In the genomic region with DNA sequence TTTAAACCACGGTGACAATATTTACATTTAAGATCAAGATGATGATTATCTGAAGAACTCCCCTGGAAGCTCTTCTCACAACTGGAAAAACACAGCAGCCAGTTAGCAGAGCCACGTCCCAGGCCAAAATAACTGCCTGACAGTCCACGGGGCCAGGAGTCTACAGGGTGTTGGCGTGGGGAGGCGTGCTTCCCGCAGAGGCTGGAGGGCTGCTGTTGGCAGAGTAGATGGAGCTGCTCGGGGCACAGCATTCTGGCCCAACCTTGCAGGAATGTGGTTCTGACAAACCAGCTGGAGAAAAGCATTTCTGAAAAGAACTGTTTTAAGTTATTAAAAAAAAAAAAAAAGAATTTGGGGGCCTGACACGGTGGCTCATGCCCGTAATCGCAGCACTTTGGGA, we compare ENCODE assay signal across 18 cellular contexts.
DNase-seq lines count a peak whose midpoint lies in the region; ATAC-seq, FAIRE-seq and TF ChIP-seq lines count a peak whose summit lies in the region.
"Had no signal": no experiment of that assay in that cellular context is flagged by ENCODE, and none has a peak within 500 bp of the region (broad histone marks: within the 10 kb centered on the region; RNA-seq: fewer than 3 reads in every experiment).

No MANE protein-coding gene starts in this region.

- no peak for ATAC-seq in HG02610 (IDR thresholded peaks at IDR 0.05; ENCODE audit: unreplicated experiment)

- H3K4me1 ChIP-seq in kidney (ENCODE audit: control insufficient read depth in 1 of 2, insufficient read depth in 1 of 2, low read depth in 1 of 2, low read length in 2 of 2) = no peaks in the 10 kb centered on the region

- H3K27ac ChIP-seq in kidney (ENCODE audit: low read depth in 2 of 2, low read length in 2 of 2) = no peak overlapping the region
- H3K27ac ChIP-seq: 22Rv1, BLaER1 had no signal

- peak; percentile 43 for DNase-seq in NCI-H2029 (lab: John Stamatoyannopoulos, UW)
- DNase-seq in NCI-H2029 treated with DMSO at 0.1 percent for 48 hours (lab: John Stamatoyannopoulos, UW) = no peak
- peak; percentile 25 for DNase-seq in COLO668 (lab: John Stamatoyannopoulos, UW; ENCODE audit: unreplicated experiment)
- DNase-seq in kidney = peak; percentile 12
- DNase-seq in posterior vena cava (ENCODE audit: low spot score) = peak; percentile 36
- DNase-seq in cortex of kidney (lab: John Stamatoyannopoulos, UW) = no peak
- no peak for DNase-seq in COLO829 (ENCODE audit: low spot score)
- DNase-seq: AML-193; Calu3; CD8-positive, alpha-beta memory T cell; DMS 273 treated with DMSO at 0.1 percent for 48 hours; HCEC 1CT; HFFc6 had no signal

- FAIRE-seq in kidney (lab: Jason Lieb, UNC) = no peak
- FAIRE-seq: GM18507, HTR-8/SVneo had no signal

- H3K9ac ChIP-seq in kidney (ENCODE audit: low read length in 2 of 2) = no peak overlapping the region
- H3K9ac ChIP-seq: BLaER1 had no signal

- no peaks in the 10 kb centered on the region for H3K36me3 ChIP-seq in kidney (ENCODE audit: control insufficient read depth in 1 of 2, insufficient read depth in 2 of 2, low read length in 2 of 2)

- no peak overlapping the region for H3K4me3 ChIP-seq in kidney (ENCODE audit: low read length in 2 of 2)
- H3K4me3 ChIP-seq: BLaER1 had no signal

- no peaks in the 10 kb centered on the region for H3K9me3 ChIP-seq in kidney (ENCODE audit: control insufficient read depth in 1 of 2, low read length in 2 of 2)
- H3K9me3 ChIP-seq: BLaER1 had no signal

- intact Hi-C loops in kidney (cut with DNase I) (no loop called here), posterior vena cava (cut with DNase I) (no loop called here)

- no peak for TF ChIP-seq CTCF in kidney (IDR thresholded peaks at IDR 0.05; ENCODE audit: borderline replicate concordance, extremely low read depth, insufficient read depth)

Comparison
In these comparisons a context has a peak if more than half of its experiments do, and no peak if none do; other contexts are left out.
1. DNase-seq: peak in NCI-H2029 (single experiment), COLO668 (single experiment), kidney (single experiment) and posterior vena cava (single experiment); none in NCI-H2029 treated with DMSO at 0.1 percent for 48 hours (single experiment), cortex of kidney (single experiment) and COLO829 (single experiment).